In genomic region chr5:41980870-41981269, GRCh38 we compare ENCODE assay signal across 28 cellular contexts.
"Had no signal": no experiment of that assay in that cellular context is flagged by ENCODE, and none has a peak within 500 bp of the region (broad histone marks: within the 10 kb centered on the region; RNA-seq: fewer than 3 reads in every experiment).

No MANE protein-coding gene starts in this region.

- H3K27ac ChIP-seq: colonic mucosa, coronary artery, dorsolateral prefrontal cortex, epithelial cell of prostate, esophagus muscularis mucosa, esophagus squamous epithelium, foreskin keratinocyte, gastrocnemius medialis, gastroesophageal sphincter, heart left ventricle, heart right ventricle had no signal

- H3K36me3 ChIP-seq: colonic mucosa, esophagus muscularis mucosa, esophagus squamous epithelium, gastrocnemius medialis, gastroesophageal sphincter, heart left ventricle, heart right ventricle had no signal

- DNase-seq: colonic mucosa; cortex of kidney; dermis blood vessel endothelial cell; dorsolateral prefrontal cortex; effector CD4-positive, alpha-beta T cell; effector CD8-positive, alpha-beta T cell; effector memory CD4-positive, alpha-beta T cell; effector memory CD8-positive, alpha-beta T cell; endodermal cell; erythroblast; esophagus squamous epithelium; foreskin fibroblast; foreskin keratinocyte; foreskin melanocyte; gastrocnemius medialis; glutamatergic neuron; head of caudate nucleus; heart left ventricle; heart right ventricle had no signal

- H3K4me1 ChIP-seq: colonic mucosa, esophagus muscularis mucosa, esophagus squamous epithelium, foreskin keratinocyte, gastrocnemius medialis, gastroesophageal sphincter, heart left ventricle had no signal

- H3K4me3 ChIP-seq: colonic mucosa, coronary artery, dorsolateral prefrontal cortex, esophagus muscularis mucosa, esophagus squamous epithelium, gastrocnemius medialis, gastroesophageal sphincter, heart left ventricle, heart right ventricle had no signal

- ATAC-seq: effector memory CD8-positive, alpha-beta T cell; esophagus mucosa; foreskin keratinocyte; gastrocnemius medialis; gastroesophageal sphincter; heart left ventricle; heart right ventricle had no signal

- FAIRE-seq: colon, endometrium, endothelial cell of umbilical vein, frontal cortex had no signal

- H3K9me3 ChIP-seq: colonic mucosa, esophagus muscularis mucosa, esophagus squamous epithelium, gastrocnemius medialis, gastroesophageal sphincter, heart right ventricle had no signal

- H3K27me3 ChIP-seq: colonic mucosa, dorsolateral prefrontal cortex, esophagus muscularis mucosa, esophagus squamous epithelium, gastrocnemius medialis, gastroesophageal sphincter, heart left ventricle, heart right ventricle had no signal
